In genomic region chr15:77243146-77243545, GRCh38 we compare ENCODE assay signal across 23 cellular contexts.
DNase-seq lines count a peak whose midpoint lies in the region; ATAC-seq and TF ChIP-seq lines count a peak whose summit lies in the region.
"Had no signal": no experiment of that assay in that cellular context is flagged by ENCODE, and none has a peak within 500 bp of the region (broad histone marks: within the 10 kb centered on the region; RNA-seq: fewer than 3 reads in every experiment).

No MANE protein-coding gene starts in this region.

- no peak overlapping the region for H3K4me3 Mint-ChIP-seq in dendritic cell treated with granulocyte-macrophage colony-stimulating factor and Interleukin-4, amounts not matched to agents 40 ng/mL and 50 ng/mL, for 4 days
- H3K4me3 Mint-ChIP-seq: activated CD8-positive, alpha-beta memory T cell treated with anti-CD3 and anti-CD28 coated beads, Interleukin-2, amount 10 ng/mL, durations not matched to agents 7 days and 5 days; activated naive CD8-positive, alpha-beta T cell treated with anti-CD3 and anti-CD28 coated beads, Interleukin-2, amount 50 U/mL, for 24 hours; activated T-cell treated with anti-CD3 and anti-CD28 coated beads, Interleukin-2, amount 50 U/mL, for 72 hours; nephron progenitor cell; stimulated activated naive B cell treated with anti-CD40 and anti-IgM and Interleukin-4, amounts not matched to agents 10 μg/mL and 1 μg/mL and 100 μg/mL, for 72 hours; type B pancreatic cell had no signal

- H3K27ac Mint-ChIP-seq in dendritic cell treated with granulocyte-macrophage colony-stimulating factor and Interleukin-4, amounts not matched to agents 40 ng/mL and 50 ng/mL, for 4 days, result peak overlapping the region; percentile 46
- H3K27ac Mint-ChIP-seq: activated CD8-positive, alpha-beta memory T cell treated with anti-CD3 and anti-CD28 coated beads, Interleukin-2, amount 10 ng/mL, durations not matched to agents 7 days and 5 days; activated naive CD8-positive, alpha-beta T cell treated with anti-CD3 and anti-CD28 coated beads, Interleukin-2, amount 50 U/mL, for 24 hours; activated T-cell treated with anti-CD3 and anti-CD28 coated beads, Interleukin-2, amount 50 U/mL, for 72 hours; nephron progenitor cell; stimulated activated naive B cell treated with anti-CD40 and anti-IgM and Interleukin-4, amounts not matched to agents 10 μg/mL and 1 μg/mL and 100 μg/mL, for 72 hours; type B pancreatic cell had no signal

- DNase-seq in HT-29 (ENCODE audit: low spot score) (peak; percentile 54), NCI-H226 (peak; percentile 55), osteoblast (ENCODE audit: insufficient read length, low spot score, missing footprints) (no peak), NCI-H1105 (lab: John Stamatoyannopoulos, UW) (no peak)
- no peak for DNase-seq in stimulated activated CD8-positive, alpha-beta memory T cell treated with anti-CD3 and anti-CD28 coated beads, Interleukin-4, amount 100 ng/mL, for 48 hours
- DNase-seq: activated CD4-positive, CD25-positive, alpha-beta regulatory T cell; activated CD8-positive, alpha-beta memory T cell treated with anti-CD3 and anti-CD28 coated beads, Interleukin-2, amount 10 ng/mL, durations not matched to agents 7 days and 5 days; activated naive CD4-positive, alpha-beta T cell; activated naive CD8-positive, alpha-beta T cell treated with anti-CD3 and anti-CD28 coated beads, Interleukin-2, amount 50 U/mL, for 24 hours; activated T-cell treated with anti-CD3 and anti-CD28 coated beads, Interleukin-2, amount 50 U/mL, for 72 hours; C1 segment of cervical spinal cord; DMS153; GM23248; NCI-H2029 treated with DMSO at 0.1 percent for 48 hours; NCI-H446; NCI-H82; nephron progenitor cell; pancreas; stimulated activated CD4-positive, alpha-beta T cell treated with anti-CD3 and anti-CD28 coated beads, Interleukin-15, amount 100 ng/mL, for 24 hours; stimulated activated naive B cell treated with anti-CD40 and anti-IgM and Interleukin-4, amounts not matched to agents 10 μg/mL and 1 μg/mL and 100 μg/mL, for 72 hours had no signal

- H3K36me3 ChIP-seq in osteoblast (ENCODE audit: insufficient read depth, low read length), result peaks cover 12% of the 10 kb centered on the region
- H3K36me3 ChIP-seq: pancreas had no signal

- no peaks in the 10 kb centered on the region for H4K20me1 ChIP-seq in osteoblast (ENCODE audit: insufficient read depth, low read length)

- H3K9me3 Mint-ChIP-seq in dendritic cell treated with granulocyte-macrophage colony-stimulating factor and Interleukin-4, amounts not matched to agents 40 ng/mL and 50 ng/mL, for 4 days, result no peaks in the 10 kb centered on the region
- H3K9me3 Mint-ChIP-seq: activated naive CD8-positive, alpha-beta T cell treated with anti-CD3 and anti-CD28 coated beads, Interleukin-2, amount 50 U/mL, for 24 hours; activated T-cell treated with anti-CD3 and anti-CD28 coated beads, Interleukin-2, amount 50 U/mL, for 72 hours; nephron progenitor cell; stimulated activated naive B cell treated with anti-CD40 and anti-IgM and Interleukin-4, amounts not matched to agents 10 μg/mL and 1 μg/mL and 100 μg/mL, for 72 hours; type B pancreatic cell had no signal

- peak overlapping the region; percentile 13 for H3K27ac ChIP-seq in osteoblast (ENCODE audit: low read depth, low read length)
- H3K27ac ChIP-seq: GM23248, pancreas had no signal

- intact Hi-C loops in dendritic cell treated with granulocyte-macrophage colony-stimulating factor and Interleukin-4, amounts not matched to agents 40 ng/mL and 50 ng/mL, for 4 days (cut with micrococcal nuclease), result no loop called here

- no peaks in the 10 kb centered on the region for H3K9me3 ChIP-seq in osteoblast (ENCODE audit: low read depth, low read length)
- H3K9me3 ChIP-seq: pancreas had no signal

- no peak for TF ChIP-seq CTCF in osteoblast (IDR thresholded peaks at IDR 0.05; ENCODE audit: extremely low read depth, low read depth, low read length)

- peaks cover 7% of the 10 kb centered on the region for H3K4me1 Mint-ChIP-seq in dendritic cell treated with granulocyte-macrophage colony-stimulating factor and Interleukin-4, amounts not matched to agents 40 ng/mL and 50 ng/mL, for 4 days (ENCODE audit: low read depth)
- H3K4me1 Mint-ChIP-seq: nephron progenitor cell had no signal

- H3K27me3 ChIP-seq in osteoblast (ENCODE audit: insufficient read depth, low read length), result no peaks in the 10 kb centered on the region
- H3K27me3 ChIP-seq: pancreas had no signal

- H3K36me3 Mint-ChIP-seq in dendritic cell treated with granulocyte-macrophage colony-stimulating factor and Interleukin-4, amounts not matched to agents 40 ng/mL and 50 ng/mL, for 4 days (ENCODE audit: low read depth), result no peaks in the 10 kb centered on the region
- H3K36me3 Mint-ChIP-seq: activated CD8-positive, alpha-beta memory T cell treated with anti-CD3 and anti-CD28 coated beads, Interleukin-2, amount 10 ng/mL, durations not matched to agents 7 days and 5 days had no signal

- ATAC-seq in GM19452 (IDR thresholded peaks at IDR 0.05; ENCODE audit: unreplicated experiment), result no peak
- ATAC-seq: activated CD8-positive, alpha-beta memory T cell treated with anti-CD3 and anti-CD28 coated beads, Interleukin-2, amount 10 ng/mL, durations not matched to agents 7 days and 5 days; activated naive CD8-positive, alpha-beta T cell treated with anti-CD3 and anti-CD28 coated beads, Interleukin-2, amount 50 U/mL, for 24 hours; activated T-cell treated with anti-CD3 and anti-CD28 coated beads, Interleukin-2, amount 50 U/mL, for 72 hours; pancreas; stimulated activated naive B cell treated with anti-CD40 and anti-IgM and Interleukin-4, amounts not matched to agents 10 μg/mL and 1 μg/mL and 100 μg/mL, for 72 hours had no signal

- no peak overlapping the region for H3K4me2 ChIP-seq in osteoblast (ENCODE audit: insufficient read depth, low read length)

- peaks cover 10% of the 10 kb centered on the region for H3K79me2 ChIP-seq in osteoblast (ENCODE audit: insufficient read depth, low read length)

- no peaks in the 10 kb centered on the region for H3K27me3 Mint-ChIP-seq in dendritic cell treated with granulocyte-macrophage colony-stimulating factor and Interleukin-4, amounts not matched to agents 40 ng/mL and 50 ng/mL, for 4 days
- H3K27me3 Mint-ChIP-seq: activated CD8-positive, alpha-beta memory T cell treated with anti-CD3 and anti-CD28 coated beads, Interleukin-2, amount 10 ng/mL, durations not matched to agents 7 days and 5 days; activated naive CD8-positive, alpha-beta T cell treated with anti-CD3 and anti-CD28 coated beads, Interleukin-2, amount 50 U/mL, for 24 hours; stimulated activated naive B cell treated with anti-CD40 and anti-IgM and Interleukin-4, amounts not matched to agents 10 μg/mL and 1 μg/mL and 100 μg/mL, for 72 hours; type B pancreatic cell had no signal

- H3K4me3 ChIP-seq in osteoblast (ENCODE audit: insufficient read depth, low read length), result no peak overlapping the region
- H3K4me3 ChIP-seq: GM23248, pancreas had no signal

- H3K4me1 ChIP-seq in osteoblast (ENCODE audit: insufficient read depth, low read length), result no peaks in the 10 kb centered on the region
- H3K4me1 ChIP-seq: pancreas had no signal

- H2AFZ ChIP-seq in osteoblast (ENCODE audit: low read length), result no peak overlapping the region
- H2AFZ ChIP-seq: GM23248 had no signal

Comparison
In these comparisons a context has a peak if more than half of its experiments do, and no peak if none do; other contexts are left out.
1. DNase-seq: peak in HT-29 (single experiment) and NCI-H226 (single experiment); none in osteoblast (single experiment), NCI-H1105 (single experiment) and stimulated activated CD8-positive, alpha-beta memory T cell treated with anti-CD3 and anti-CD28 coated beads, Interleukin-4, amount 100 ng/mL, for 48 hours (single experiment).